In genomic region chr22:36022162-36022561, GRCh38 we compare ENCODE assay signal across 1 cellular context.
TF ChIP-seq lines count a peak whose summit lies in the region.

No MANE protein-coding gene starts in this region.

TF ChIP-seq in K562, 482 proteins besides CTCF, POLR2A, EP300 and RAD21:
- no peak for TF ChIP-seq PBX2 (CRISPR knock-in tag; IDR thresholded peaks at IDR 0.05; ENCODE audit: low read depth)
- 0 out of 2 replicates have a peak, but pooled peaks have one; percentile 8 for TF ChIP-seq PBX2 (tag; conservative IDR thresholded peaks at IDR 0.05; ENCODE audit: low read depth)
- no peak for TF ChIP-seq RFX5 (IDR thresholded peaks at IDR 0.05; ENCODE audit: low read depth, low read length)
- TF ChIP-seq ZHX1 (conservative IDR thresholded peaks at IDR 0.05; ENCODE audit: low read length), result no peak
- TF ChIP-seq OTX1 (CRISPR knock-in tag; IDR thresholded peaks at IDR 0.05), result no peak
- no peak for TF ChIP-seq SP1 (CRISPR knock-in tag; IDR thresholded peaks at IDR 0.05)
